In genomic region chr3:151067158-151067557, GRCh38 we compare ENCODE assay signal across 9 cellular contexts. TPM values are rescaled to one million over a fixed set of nuclear protein-coding genes. Genes with fewer than 3 reads are reported as not detected.
DNase-seq lines count a peak whose midpoint lies in the region; ATAC-seq and TF ChIP-seq lines count a peak whose summit lies in the region.
"Had no signal": no experiment of that assay in that cellular context is flagged by ENCODE, and none has a peak within 500 bp of the region (broad histone marks: within the 10 kb centered on the region; RNA-seq: fewer than 3 reads in every experiment).

No MANE protein-coding gene starts in this region.

- DNase-seq in DMS53 treated with DMSO at 0.1 percent for 48 hours (lab: John Stamatoyannopoulos, UW; ENCODE audit: unreplicated experiment), result peak; percentile 0
- no peak for DNase-seq in GM13977 (ENCODE audit: low spot score)
- DNase-seq in NCI-H748 treated with DMSO at 0.1 percent for 48 hours (lab: John Stamatoyannopoulos, UW), result peak; percentile 0
- no peak for DNase-seq in epithelial cell of proximal tubule (ENCODE audit: low read depth)
- DNase-seq in tibial nerve (ENCODE audit: low spot score in 2 of 2), result no peak
- no peak for DNase-seq in stomach
- DNase-seq: substantia nigra had no signal

- WGBS in tibial nerve, 2 donors, result 72 to 73% methylated on average over 2 of the region's 2 CpGs
- 59 to 73% (median 68%) methylated on average over 2 of the region's 2 CpGs for WGBS in stomach, 5 donors

- H3K4me3 ChIP-seq in epithelial cell of proximal tubule (ENCODE audit: low read depth, low read length) (no peak overlapping the region), tibial nerve (no peak overlapping the region), stomach (no peak overlapping the region)
- H3K4me3 ChIP-seq: hepatocyte had no signal

- TF ChIP-seq POLR2A in tibial nerve (IDR thresholded peaks at IDR 0.05) (no peak), stomach (IDR thresholded peaks at IDR 0.05) (no peak)

- no peaks in the 10 kb centered on the region for H3K27me3 ChIP-seq in tibial nerve
- H3K27me3 ChIP-seq in stomach, result no peaks in the 10 kb centered on the region
- H3K27me3 ChIP-seq: hepatocyte had no signal

- intact Hi-C loops in stomach (cut with DNase I; ENCODE audit: low total_unique reads), result no loop called here

- H3K9me3 ChIP-seq in tibial nerve (no peaks in the 10 kb centered on the region), stomach (no peaks in the 10 kb centered on the region)

- H3K27ac ChIP-seq in tibial nerve (no peak overlapping the region), stomach (no peak overlapping the region)
- H3K27ac ChIP-seq: hepatocyte had no signal

- H3K36me3 ChIP-seq in tibial nerve (no peaks in the 10 kb centered on the region), stomach (no peaks in the 10 kb centered on the region)

- H3K4me1 ChIP-seq in tibial nerve, result no peaks in the 10 kb centered on the region
- H3K4me1 ChIP-seq in stomach, result no peaks in the 10 kb centered on the region

- no peak for TF ChIP-seq EP300 in tibial nerve (IDR thresholded peaks at IDR 0.05)
- TF ChIP-seq EP300 in stomach (IDR thresholded peaks at IDR 0.05), result no peak

- peak; percentile 38 for TF ChIP-seq CTCF in GM13977 (IDR thresholded peaks at IDR 0.05; ENCODE audit: extremely low read depth, insufficient read depth, missing control alignments)
- TF ChIP-seq CTCF in epithelial cell of proximal tubule (conservative IDR thresholded peaks at IDR 0.05; ENCODE audit: low read depth, low read length), result peak; percentile 43
- TF ChIP-seq CTCF in tibial nerve (IDR thresholded peaks at IDR 0.05), result no peak
- no peak for TF ChIP-seq CTCF in stomach (IDR thresholded peaks at IDR 0.05)

- in situ Hi-C loops in GM13977 (cut with MboI; ENCODE audit: low pct_unique_long_range_greater_than_20kb, low sequenced_read_pairs, unreplicated experiment), result no loop called here

- no peak for ATAC-seq in GM18861 (IDR thresholded peaks at IDR 0.05; ENCODE audit: unreplicated experiment)

RNA-seq across cellular contexts. Expression of gene MED12L, which starts 18.3 kb away (rescaled TPM):
- total RNA-seq in epithelial cell of proximal tubule, result 0.12 and 0.80 TPM in 2 replicates
- total RNA-seq in tibial nerve, result 1 to 10 TPM; 1.2 to 5.9 (median 2.4) TPM
- 1 to 10 TPM in 2 of 5 donors, under 1 TPM in 2, not detected in 1; 0.14 to 2.9 (median 0.96) TPM for total RNA-seq in stomach
- polyA plus RNA-seq in stomach, result under 1 TPM in 2 of 3 donors, not detected in 1; 0.06 to 0.10 TPM

Comparison
In these comparisons a context has a peak if more than half of its experiments do, and no peak if none do; other contexts are left out.
1. DNase-seq: peak in DMS53 treated with DMSO at 0.1 percent for 48 hours (single experiment) and NCI-H748 treated with DMSO at 0.1 percent for 48 hours (single experiment); none in GM13977 (single experiment), epithelial cell of proximal tubule (single experiment), tibial nerve (0 of 2) and stomach (single experiment).
2. CTCF ChIP-seq: peak in GM13977 (single experiment) and epithelial cell of proximal tubule (single experiment); none in tibial nerve (0 of 5) and stomach (0 of 7).